18 cellular contexts compared by ENCODE assay signal in the genomic region with DNA sequence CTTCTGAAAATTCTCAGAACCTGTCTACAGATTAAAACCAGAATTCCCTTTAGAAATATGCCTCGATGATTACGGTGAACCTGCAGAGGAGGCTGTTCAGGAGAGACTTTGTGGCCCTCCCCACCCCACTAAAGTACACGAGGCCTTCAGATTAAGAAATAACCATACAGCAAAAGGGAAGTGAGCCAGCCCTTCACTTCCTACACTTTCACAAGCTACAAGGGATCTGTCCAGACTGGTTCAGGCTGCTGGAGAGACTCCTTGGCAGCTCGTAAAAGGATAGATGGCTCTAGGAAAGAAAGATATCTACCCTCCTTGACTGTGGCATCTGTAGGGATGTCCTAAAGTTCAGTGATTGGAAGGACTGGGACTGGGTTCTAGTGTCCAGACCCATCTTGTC.
DNase-seq lines count a peak whose midpoint lies in the region; ATAC-seq, FAIRE-seq and TF ChIP-seq lines count a peak whose summit lies in the region.
"Had no signal": no experiment of that assay in that cellular context is flagged by ENCODE, and none has a peak within 500 bp of the region (broad histone marks: within the 10 kb centered on the region; RNA-seq: fewer than 3 reads in every experiment).

No MANE protein-coding gene starts in this region.

- H3K27ac Mint-ChIP-seq in naive thymus-derived CD4-positive, alpha-beta T cell = no peak overlapping the region
- H3K27ac Mint-ChIP-seq: CD8-positive, alpha-beta memory T cell had no signal

- H3K27me3 ChIP-seq in GM12878 (replicated peaks in 1 of 2; ENCODE audit: control insufficient read depth in 2 of 2, insufficient read depth in 2 of 2, low read length in 1 of 2) (0 out of 4 replicates have a peak, but pooled peaks cover 0 to 2% of the 10 kb centered on the region in 2 experiments), dorsolateral prefrontal cortex (peaks cover 0 to 4% (median 0%) of the 10 kb centered on the region in 45 donors)
- H3K27me3 ChIP-seq in naive thymus-derived CD4-positive, alpha-beta T cell (ENCODE audit: control insufficient read depth in 2 of 2, insufficient read depth in 2 of 2, low read length in 2 of 2) = no peaks in the 10 kb centered on the region
- H3K27me3 ChIP-seq: MG63 had no signal

- no peaks in the 10 kb centered on the region for H3K79me2 ChIP-seq in GM12878 (ENCODE audit: control insufficient read depth, insufficient read depth, low read length)

- intact Hi-C loops in GM12878 (cut with micrococcal nuclease; ENCODE audit: unreplicated experiment) = no loop called here
- intact Hi-C loops in naive thymus-derived CD4-positive, alpha-beta T cell (cut with micrococcal nuclease) = no loop called here
- intact Hi-C loops in dorsolateral prefrontal cortex (cut with DNase I) = no loop called here

- POLR2A ChIA-PET in GM12878 (lab: Charles Lee) = no interaction called here
- POLR2A ChIA-PET in naive thymus-derived CD4-positive, alpha-beta T cell (lab: Charles Lee) = no interaction called here

- H3K4me1 Mint-ChIP-seq in naive thymus-derived CD4-positive, alpha-beta T cell = no peaks in the 10 kb centered on the region
- H3K4me1 Mint-ChIP-seq: CD8-positive, alpha-beta memory T cell had no signal

- peak; percentile 46; the same call in 2 of the 3 replicates for ATAC-seq in GM12878
- ATAC-seq in naive thymus-derived CD4-positive, alpha-beta T cell = peak; percentile 27
- no peak for ATAC-seq in GM21390 (IDR thresholded peaks at IDR 0.05; ENCODE audit: unreplicated experiment)

- no peak for TF ChIP-seq RAD21 in GM12878 (IDR thresholded peaks at IDR 0.05; ENCODE audit: insufficient read depth, low read depth, low read length)

- no peak overlapping the region for H3K4me2 ChIP-seq in GM12878 (ENCODE audit: control insufficient read depth, insufficient read depth)
- H3K4me2 ChIP-seq: KMS-11, PC-9 had no signal

- no peaks in the 10 kb centered on the region for H3K9me3 ChIP-seq in GM12878 (replicated peaks; ENCODE audit: control insufficient read depth, insufficient read depth, low read length)
- no peaks in the 10 kb centered on the region for H3K9me3 ChIP-seq in naive thymus-derived CD4-positive, alpha-beta T cell (ENCODE audit: control insufficient read depth in 2 of 3, low read length in 3 of 3)

- no peaks in the 10 kb centered on the region for H3K9me3 Mint-ChIP-seq in naive thymus-derived CD4-positive, alpha-beta T cell
- H3K9me3 Mint-ChIP-seq: CD8-positive, alpha-beta memory T cell had no signal

- DNase-seq in KBM-7 (peak; percentile 1), NB4 (ENCODE audit: low read depth) (peak; percentile 18), GM12878 (ENCODE audit: low read depth, low spot score) (no peak), dorsolateral prefrontal cortex (no peak), midbrain (lab: John Stamatoyannopoulos, UW) (no peak)
- no peak for DNase-seq in naive thymus-derived CD4-positive, alpha-beta T cell
- DNase-seq: CD8-positive, alpha-beta memory T cell; DND-41; GDM1; GOT3; MG63; NCI-H1417 treated with DMSO at 0.1 percent for 48 hours; NCI-H2029 treated with DMSO at 0.1 percent for 48 hours; NCI-H524; PC-9; Right ventricle myocardium superior had no signal

- H3K36me3 ChIP-seq in GM12878 (ENCODE audit: control insufficient read depth in 2 of 2, insufficient read depth in 2 of 2, low read length in 1 of 2) = no peaks in the 10 kb centered on the region
- no peaks in the 10 kb centered on the region for H3K36me3 ChIP-seq in naive thymus-derived CD4-positive, alpha-beta T cell (ENCODE audit: control insufficient read depth in 2 of 3, insufficient read depth in 3 of 3, low read length in 3 of 3)
- H3K36me3 ChIP-seq: MG63 had no signal

- H3K9ac ChIP-seq in GM12878 (ENCODE audit: control insufficient read depth, insufficient read depth, low read length) = no peak overlapping the region
- H3K9ac ChIP-seq: KMS-11 had no signal

- no peak for TF ChIP-seq POLR2A in NB4 (IDR thresholded peaks at IDR 0.05; ENCODE audit: extremely low read depth, insufficient read length)
- TF ChIP-seq POLR2A in GM12878 (IDR thresholded peaks at IDR 0.05; ENCODE audit: low read depth, low read length) = no peak

- no peak overlapping the region for H2AFZ ChIP-seq in GM12878 (ENCODE audit: control insufficient read depth, low read depth, low read length)
- H2AFZ ChIP-seq: PC-9 had no signal

- 51% methylated on average over 4 of the region's 4 CpGs for WGBS in GM12878 (ENCODE audit: insufficient coverage, insufficient replicate concordance, low lambda C conversion rate, missing lambda C conversion rate)

- no peaks in the 10 kb centered on the region for H4K20me1 ChIP-seq in GM12878 (ENCODE audit: control insufficient read depth, insufficient read depth)

- BruUV-seq in GM12878 (replicated peaks; lab: Mats Ljungman, UMichigan) = no TSS peak

- no peaks in the 10 kb centered on the region for H3K4me1 ChIP-seq in GM12878 (ENCODE audit: control insufficient read depth, insufficient read depth, low read length)
- H3K4me1 ChIP-seq in naive thymus-derived CD4-positive, alpha-beta T cell (ENCODE audit: control insufficient read depth in 2 of 2, insufficient read depth in 2 of 2, low read length in 2 of 2) = no peaks in the 10 kb centered on the region

- SMC1A ChIA-PET in GM12878 (lab: Charles Lee; ENCODE audit: uncharacterized antibody, unreplicated experiment) = interaction anchor here (1.4 kb wide), 1 partner anchor 108 kb away, joined by 3 read pairs; no protein-coding TSS in a partner anchor

- no peak for FAIRE-seq in GM12878 (lab: Jason Lieb, UNC)

- in situ Hi-C loops in KBM-7 (cut with MboI; ENCODE audit: low pct_unique_long_range_greater_than_20kb, low sequenced_read_pairs) = no loop called here
- in situ Hi-C loops in GM12878 (cut with MboI) = no loop called here

- no peak for TF ChIP-seq EP300 in GM12878 (IDR thresholded peaks at IDR 0.05; ENCODE audit: borderline replicate concordance in 1 of 2, control insufficient read depth in 1 of 2, low read depth in 2 of 2, low read length in 2 of 2)

- no peaks in the 10 kb centered on the region for H3K36me3 Mint-ChIP-seq in naive thymus-derived CD4-positive, alpha-beta T cell
- H3K36me3 Mint-ChIP-seq: CD8-positive, alpha-beta memory T cell had no signal

- TF ChIP-seq CTCF in NB4 (IDR thresholded peaks at IDR 0.05; ENCODE audit: low read depth, low read length) (no peak), GM12878 (IDR thresholded peaks at IDR 0.05 in 2 of 3, conservative IDR thresholded peaks at IDR 0.05 in 1 of 3; ENCODE audit: control insufficient read depth in 2 of 3, extremely low read depth in 1 of 3, insufficient read depth in 1 of 3, low read depth in 3 of 3, low read length in 3 of 3) (no peak), dorsolateral prefrontal cortex (IDR thresholded peaks at IDR 0.05 in 54 of 56, conservative IDR thresholded peaks at IDR 0.05 in 2 of 56; ENCODE audit: low read depth in 1 of 56, partially characterized antibody in 56 of 56) (no peak)

- RAD21 ChIA-PET in GM12878 (lab: Charles Lee; ENCODE audit: unreplicated experiment) = no interaction called here

- H3K27ac ChIP-seq in GM12878 (ENCODE audit: control insufficient read depth, insufficient read depth) (no peak overlapping the region), dorsolateral prefrontal cortex (no peak overlapping the region)
- H3K27ac ChIP-seq in naive thymus-derived CD4-positive, alpha-beta T cell (ENCODE audit: low read depth, low read length) = no peak overlapping the region
- H3K27ac ChIP-seq: KMS-11, PC-9 had no signal

- H3K4me3 Mint-ChIP-seq in naive thymus-derived CD4-positive, alpha-beta T cell = no peak overlapping the region
- H3K4me3 Mint-ChIP-seq: CD8-positive, alpha-beta memory T cell had no signal

- H3K4me3 ChIP-seq in NB4 (ENCODE audit: low read depth, low read length) (no peak overlapping the region), GM12878 (no peak overlapping the region), dorsolateral prefrontal cortex (no peak overlapping the region)
- H3K4me3 ChIP-seq in naive thymus-derived CD4-positive, alpha-beta T cell (ENCODE audit: low read length) = no peak overlapping the region
- H3K4me3 ChIP-seq: MG63, PC-9 had no signal

- peaks cover 0 to 17% (median 13%) of the 10 kb centered on the region in 5 donors for H3K27me3 Mint-ChIP-seq in naive thymus-derived CD4-positive, alpha-beta T cell

- CTCF ChIA-PET in GM12878 (lab: Yijun Ruan, JAX) = no interaction called here
- CTCF ChIA-PET in naive thymus-derived CD4-positive, alpha-beta T cell (lab: Charles Lee) = no interaction called here

TF ChIP-seq in GM12878, 131 proteins besides CTCF, POLR2A, EP300 and RAD21:
- no peak for TF ChIP-seq NR2C2 (IDR thresholded peaks at IDR 0.05; ENCODE audit: borderline replicate concordance, control insufficient read depth, insufficient read length, low read depth)
- peak; percentile 64; the same call in 1 of the 2 replicates for TF ChIP-seq SPI1 (IDR thresholded peaks at IDR 0.05; ENCODE audit: borderline replicate concordance, insufficient read depth, low read depth, low read length)
- no peak for TF ChIP-seq FOXK2 (IDR thresholded peaks at IDR 0.05)
- TF ChIP-seq POU2F2 (IDR thresholded peaks at IDR 0.05; ENCODE audit: borderline replicate concordance, low read depth, low read length) = no peak

Comparison
In these comparisons a context has a peak if more than half of its experiments do, and no peak if none do; other contexts are left out.
1. DNase-seq: peak in KBM-7 (single experiment) and NB4 (single experiment); none in GM12878 (single experiment), naive thymus-derived CD4-positive, alpha-beta T cell (0 of 9), dorsolateral prefrontal cortex (0 of 10) and midbrain (single experiment).